Comparison of ENCODE assay signal across 8 cellular contexts in genomic region chr10:6445671-6446278, GRCh38.
A peak's percentile ranks its signal among the peaks of the same experiment; 100 is the strongest.
DNase-seq lines count a peak whose midpoint lies in the region; ATAC-seq and TF ChIP-seq lines count a peak whose summit lies in the region.

No MANE protein-coding gene starts in this region.

- peaks cover 23% of the 10 kb centered on the region for H3K36me3 Mint-ChIP-seq in activated naive CD8-positive, alpha-beta T cell treated with anti-CD3 and anti-CD28 coated beads for 36 hours

- intact Hi-C loops in left cardiac atrium (cut with DNase I) (no loop called here), sciatic nerve (cut with DNase I) (no loop called here)

- H3K27ac Mint-ChIP-seq in activated naive CD8-positive, alpha-beta T cell treated with anti-CD3 and anti-CD28 coated beads for 36 hours = no peak overlapping the region

- no peaks in the 10 kb centered on the region for H3K27me3 Mint-ChIP-seq in activated naive CD8-positive, alpha-beta T cell treated with anti-CD3 and anti-CD28 coated beads for 36 hours

- in situ Hi-C loops in GM13977 (cut with MboI; ENCODE audit: low pct_unique_long_range_greater_than_20kb, low sequenced_read_pairs, unreplicated experiment) = no loop called here

- peak; percentile 22 for DNase-seq in 8988T
- DNase-seq in GM13977 (ENCODE audit: low spot score) = peak; percentile 62
- peak; percentile 30 for DNase-seq in SK-N-DZ (ENCODE audit: low spot score)
- DNase-seq in activated naive CD8-positive, alpha-beta T cell treated with anti-CD3 and anti-CD28 coated beads for 36 hours = peak; percentile 29
- peak; percentile 31 for DNase-seq in left cardiac atrium
- peak; percentile 61 for DNase-seq in sciatic nerve (ENCODE audit: low spot score)

- no peaks in the 10 kb centered on the region for H3K9me3 Mint-ChIP-seq in activated naive CD8-positive, alpha-beta T cell treated with anti-CD3 and anti-CD28 coated beads for 36 hours

- no peak overlapping the region for H3K4me3 Mint-ChIP-seq in activated naive CD8-positive, alpha-beta T cell treated with anti-CD3 and anti-CD28 coated beads for 36 hours

- H3K4me1 Mint-ChIP-seq in activated naive CD8-positive, alpha-beta T cell treated with anti-CD3 and anti-CD28 coated beads for 36 hours = peaks cover 17% of the 10 kb centered on the region

- ATAC-seq in left cardiac atrium (no peak), sciatic nerve (no peak), HG03108 (IDR thresholded peaks at IDR 0.05; ENCODE audit: unreplicated experiment) (no peak), HG03280 (IDR thresholded peaks at IDR 0.05; ENCODE audit: unreplicated experiment) (no peak)

- peak; percentile 81 for TF ChIP-seq CTCF in GM13977 (IDR thresholded peaks at IDR 0.05; ENCODE audit: extremely low read depth, insufficient read depth, missing control alignments)
